32 cellular contexts compared by ENCODE assay signal in genomic region chr2:190762569-190762968, GRCh38.
"Had no signal": no experiment of that assay in that cellular context is flagged by ENCODE, and none has a peak within 500 bp of the region (broad histone marks: within the 10 kb centered on the region; RNA-seq: fewer than 3 reads in every experiment).

No MANE protein-coding gene starts in this region.

- H3K9me3 Mint-ChIP-seq: activated naive CD4-positive, alpha-beta T cell treated with anti-CD3 and anti-CD28 coated beads for 36 hours; activated T-cell treated with anti-CD3 and anti-CD28 coated beads, Interleukin-2, amount 50 U/mL, for 4 hours; activated T-helper 1 cell treated with anti-CD3 and anti-CD28 coated beads, Interleukin-12 subunit alpha, Interleukin-12 subunit beta, Interleukin-2, Interleukin-4 antibody, amounts not matched to agents 30 ng/mL and 10 ng/mL and 1 ng/mL, durations not matched to agents 14 hours and 24 hours and 36 hours; central memory CD8-positive, alpha-beta T cell had no signal

- H3K9ac ChIP-seq: SK-N-SH had no signal

- H3K27me3 ChIP-seq: brain microvascular endothelial cell, MG63, Peyer's patch, SJSA1 had no signal

- H3K4me1 Mint-ChIP-seq: central memory CD8-positive, alpha-beta T cell; WTC11 had no signal

- ATAC-seq: activated CD4-positive, alpha-beta T cell treated with anti-CD3 and anti-CD28 coated beads for 36 hours; activated CD4-positive, CD25-positive, alpha-beta regulatory T cell treated with anti-CD3 and anti-CD28 coated beads, Interleukin-2, amount 50 U/mL, for 24 hours; activated CD8-positive, alpha-beta T cell treated with anti-CD3 and anti-CD28 coated beads, Interleukin-2, amount 10 ng/mL, durations not matched to agents 7 days and 5 days; activated T-cell treated with anti-CD3 and anti-CD28 coated beads, Interleukin-2, amount 50 U/mL, for 4 hours; WTC11 had no signal

- DNase-seq: activated CD4-positive, alpha-beta T cell treated with anti-CD3 and anti-CD28 coated beads for 36 hours; activated CD4-positive, alpha-beta T cell treated with anti-CD3 and anti-CD28 coated beads, Interleukin-2, amount 10 ng/mL, durations not matched to agents 7 days and 5 days; activated CD4-positive, alpha-beta T cell treated with anti-CD3 and anti-CD28 coated beads, Interleukin-2, amount 50 U/mL, for 48 hours; activated CD8-positive, alpha-beta T cell treated with anti-CD3 and anti-CD28 coated beads, Interleukin-2, amount 10 ng/mL, durations not matched to agents 7 days and 5 days; activated gamma-delta T cell treated with Interleukin-2 at 50 U/mL for 16 hours; activated naive CD4-positive, alpha-beta T cell treated with anti-CD3 and anti-CD28 coated beads for 36 hours; activated naive CD8-positive, alpha-beta T cell treated with anti-CD3 and anti-CD28 coated beads for 36 hours; activated T-cell treated with anti-CD3 and anti-CD28 coated beads, Interleukin-2, amount 50 U/mL, for 4 hours; amniotic stem cell; aorta; brain microvascular endothelial cell; Kasumi-1; KG1; MG63; NCI-H1048; NCI-H1105 treated with DMSO at 0.1 percent for 48 hours; NCI-H1436; NCI-H1694 treated with DMSO at 0.1 percent for 48 hours; NCI-H2029; NCI-H345; NCI-H524 treated with DMSO at 0.1 percent for 48 hours; Peyer's patch; RPMI8226; SHP77 treated with DMSO at 0.1 percent for 48 hours; SK-N-SH; T-helper 2 cell; T-helper 9 cell had no signal

- H3K4me3 Mint-ChIP-seq: activated CD8-positive, alpha-beta T cell treated with anti-CD3 and anti-CD28 coated beads, Interleukin-2, amount 10 ng/mL, durations not matched to agents 7 days and 5 days; activated naive CD4-positive, alpha-beta T cell treated with anti-CD3 and anti-CD28 coated beads for 36 hours; activated naive CD8-positive, alpha-beta T cell treated with anti-CD3 and anti-CD28 coated beads for 36 hours; activated T-cell treated with anti-CD3 and anti-CD28 coated beads, Interleukin-2, amount 50 U/mL, for 4 hours; activated T-helper 1 cell treated with anti-CD3 and anti-CD28 coated beads, Interleukin-12 subunit alpha, Interleukin-12 subunit beta, Interleukin-2, Interleukin-4 antibody, amounts not matched to agents 30 ng/mL and 10 ng/mL and 1 ng/mL, durations not matched to agents 14 hours and 24 hours and 36 hours; WTC11 had no signal

- H3K36me3 ChIP-seq: brain microvascular endothelial cell, MG63, Peyer's patch, SJSA1 had no signal

- H3K27ac ChIP-seq: brain microvascular endothelial cell, Peyer's patch, SJSA1 had no signal

- H3K9me3 ChIP-seq: MG63, Peyer's patch, SJSA1, SK-N-SH had no signal

- H3K27ac Mint-ChIP-seq: activated CD4-positive, alpha-beta T cell treated with anti-CD3 and anti-CD28 coated beads for 36 hours; activated CD4-positive, alpha-beta T cell treated with anti-CD3 and anti-CD28 coated beads, Interleukin-2, amount 10 ng/mL, durations not matched to agents 7 days and 5 days; activated CD8-positive, alpha-beta T cell treated with anti-CD3 and anti-CD28 coated beads, Interleukin-2, amount 10 ng/mL, durations not matched to agents 7 days and 5 days; activated naive CD4-positive, alpha-beta T cell treated with anti-CD3 and anti-CD28 coated beads for 36 hours; activated naive CD8-positive, alpha-beta T cell treated with anti-CD3 and anti-CD28 coated beads for 36 hours; activated T-helper 1 cell treated with anti-CD3 and anti-CD28 coated beads, Interleukin-12 subunit alpha, Interleukin-12 subunit beta, Interleukin-2, Interleukin-4 antibody, amounts not matched to agents 30 ng/mL and 10 ng/mL and 1 ng/mL, durations not matched to agents 14 hours and 24 hours and 36 hours; WTC11 had no signal

- H3K4me3 ChIP-seq: MG63, Peyer's patch, SJSA1 had no signal

- H3K4me2 ChIP-seq: SK-N-SH had no signal

- H3K27me3 Mint-ChIP-seq: activated CD4-positive, alpha-beta T cell treated with anti-CD3 and anti-CD28 coated beads for 36 hours; activated CD4-positive, alpha-beta T cell treated with anti-CD3 and anti-CD28 coated beads, Interleukin-2, amount 10 ng/mL, durations not matched to agents 7 days and 5 days; central memory CD8-positive, alpha-beta T cell had no signal

- H3K36me3 Mint-ChIP-seq: activated naive CD8-positive, alpha-beta T cell treated with anti-CD3 and anti-CD28 coated beads for 36 hours; WTC11 had no signal
